Comparison of ENCODE assay signal across 16 cellular contexts in genomic region chr17:37551788-37552187, GRCh38. TPM values are rescaled to one million over a fixed set of nuclear protein-coding genes. Genes with fewer than 3 reads are reported as not detected.
DNase-seq lines count a peak whose midpoint lies in the region; ATAC-seq and TF ChIP-seq lines count a peak whose summit lies in the region.
"Had no signal": no experiment of that assay in that cellular context is flagged by ENCODE, and none has a peak within 500 bp of the region (broad histone marks: within the 10 kb centered on the region; RNA-seq: fewer than 3 reads in every experiment).

No MANE protein-coding gene starts in this region.

- WGBS in GM23248 (ENCODE audit: low coverage in 1 of 2, low lambda C conversion rate in 2 of 2, missing lambda C conversion rate in 2 of 2), 2 experiments, result 98% methylated on average over 3 of the region's 3 CpGs
- WGBS in mammary epithelial cell (ENCODE audit: low coverage, missing lambda C conversion rate), result 4% methylated on average over 3 of the region's 3 CpGs

- H4K20me1 ChIP-seq in GM23248 (ENCODE audit: insufficient read depth), result no peaks in the 10 kb centered on the region
- no peaks in the 10 kb centered on the region for H4K20me1 ChIP-seq in mammary epithelial cell (ENCODE audit: insufficient read depth, low read length)

- no peak overlapping the region for H3K27ac ChIP-seq in CD4-positive, CD25-positive, alpha-beta regulatory T cell (ENCODE audit: insufficient read depth, low read length, poor library complexity, severe bottlenecking)
- H3K27ac ChIP-seq in GM23248, result no peak overlapping the region
- H3K27ac ChIP-seq in mammary epithelial cell (ENCODE audit: insufficient read depth, low read depth, low read length), result peak overlapping the region; percentile 39
- H3K27ac ChIP-seq: tibial artery had no signal

- dilution Hi-C loops in mammary epithelial cell (cut with HindIII; ENCODE audit: low sequenced_read_pairs), result no loop called here

- H3K9me3 ChIP-seq in CD4-positive, CD25-positive, alpha-beta regulatory T cell (ENCODE audit: control insufficient read depth in 2 of 2, low read length in 2 of 2), result no peaks in the 10 kb centered on the region
- H3K9me3 ChIP-seq in GM23248 (ENCODE audit: low read depth), result no peaks in the 10 kb centered on the region
- H3K9me3 ChIP-seq in mammary epithelial cell (replicated peaks; ENCODE audit: insufficient read depth, low read length), result no peaks in the 10 kb centered on the region
- H3K9me3 ChIP-seq: tibial artery had no signal

- no peak overlapping the region for H3K9ac ChIP-seq in GM23248
- H3K9ac ChIP-seq in mammary epithelial cell (ENCODE audit: insufficient read depth, low read length), result peak overlapping the region; percentile 36

- no peak overlapping the region for H3K4me3 ChIP-seq in CD4-positive, CD25-positive, alpha-beta regulatory T cell (ENCODE audit: low read depth, low read length)
- no peak overlapping the region for H3K4me3 ChIP-seq in GM23248
- peak overlapping the region in 2 of 3 experiments; percentile 10 to 22 for H3K4me3 ChIP-seq in mammary epithelial cell (replicated peaks in 1 of 3; ENCODE audit: insufficient read depth in 1 of 3, low read depth in 2 of 3, low read length in 3 of 3)
- H3K4me3 ChIP-seq: tibial artery had no signal

- DNase-seq in CD4-positive, CD25-positive, alpha-beta regulatory T cell, result no peak
- DNase-seq in GM23248 (peak; percentile 56), mammary epithelial cell (peak; percentile 79), GM20000 (ENCODE audit: low spot score) (no peak), left colon (no peak), NCI-H510A treated with DMSO at 0.1 percent for 48 hours (lab: John Stamatoyannopoulos, UW) (no peak)
- DNase-seq in naive thymus-derived CD8-positive, alpha-beta T cell, result no peak
- DNase-seq: activated CD4-positive, alpha-beta T cell treated with anti-CD3 and anti-CD28 coated beads, Interleukin-2, amount 50 U/mL, for 4 hours; AML-193; amniotic stem cell; central memory CD4-positive, alpha-beta T cell; NCI-H69; SHP77 treated with DMSO at 0.1 percent for 48 hours; T-helper 1 cell; tibial artery had no signal

- peak overlapping the region in 2 of 3 donors; percentile 48 to 68 for H3K27ac Mint-ChIP-seq in CD4-positive, CD25-positive, alpha-beta regulatory T cell
- H3K27ac Mint-ChIP-seq in naive thymus-derived CD8-positive, alpha-beta T cell, result peak overlapping the region in 8 of 10 donors; percentile 26 to 86 (median 74)
- H3K27ac Mint-ChIP-seq: activated T-helper 1 cell treated with anti-CD3 and anti-CD28 coated beads, Interleukin-12 subunit alpha, Interleukin-12 subunit beta, Interleukin-2, Interleukin-4 antibody, amounts not matched to agents 30 ng/mL and 10 ng/mL and 1 ng/mL, durations not matched to agents 14 hours and 24 hours and 36 hours had no signal

- peaks cover 36% of the 10 kb centered on the region for H3K79me2 ChIP-seq in GM23248 (ENCODE audit: insufficient read depth)
- H3K79me2 ChIP-seq in mammary epithelial cell (ENCODE audit: insufficient read depth, low read length), result peaks cover 9% of the 10 kb centered on the region

- H3K27me3 ChIP-seq in CD4-positive, CD25-positive, alpha-beta regulatory T cell (ENCODE audit: control insufficient read depth, insufficient read depth, low read length), result no peaks in the 10 kb centered on the region
- H3K27me3 ChIP-seq in GM23248 (replicated peaks; ENCODE audit: insufficient read depth), result no peaks in the 10 kb centered on the region
- H3K27me3 ChIP-seq in mammary epithelial cell (ENCODE audit: insufficient read depth, low read length), result no peaks in the 10 kb centered on the region
- H3K27me3 ChIP-seq: tibial artery had no signal

- no peaks in the 10 kb centered on the region for H3K9me3 Mint-ChIP-seq in CD4-positive, CD25-positive, alpha-beta regulatory T cell
- no peaks in the 10 kb centered on the region for H3K9me3 Mint-ChIP-seq in naive thymus-derived CD8-positive, alpha-beta T cell
- H3K9me3 Mint-ChIP-seq: activated T-helper 1 cell treated with anti-CD3 and anti-CD28 coated beads, Interleukin-12 subunit alpha, Interleukin-12 subunit beta, Interleukin-2, Interleukin-4 antibody, amounts not matched to agents 30 ng/mL and 10 ng/mL and 1 ng/mL, durations not matched to agents 14 hours and 24 hours and 36 hours had no signal

- peaks cover 61% of the 10 kb centered on the region for H3K36me3 ChIP-seq in CD4-positive, CD25-positive, alpha-beta regulatory T cell (ENCODE audit: control insufficient read depth, insufficient read depth, low read length)
- H3K36me3 ChIP-seq in GM23248 (ENCODE audit: low read depth) (peaks cover 19% of the 10 kb centered on the region; the same call in 1 of the 2 replicates), mammary epithelial cell (ENCODE audit: insufficient read depth, low read length) (peaks cover 5% of the 10 kb centered on the region)

- no peak for ATAC-seq in CD4-positive, CD25-positive, alpha-beta regulatory T cell (ENCODE audit: low read depth in 2 of 2)
- no peak for ATAC-seq in naive thymus-derived CD8-positive, alpha-beta T cell
- no peak for ATAC-seq in left colon

- no peak for TF ChIP-seq CTCF in mammary epithelial cell (conservative IDR thresholded peaks at IDR 0.05 in 1 of 2, IDR thresholded peaks at IDR 0.05 in 1 of 2; ENCODE audit: extremely low read depth in 1 of 2, insufficient read depth in 1 of 2, low read depth in 1 of 2, low read length in 2 of 2)
- TF ChIP-seq CTCF in GM20000 (IDR thresholded peaks at IDR 0.05; ENCODE audit: extremely low read depth, missing control alignments), result no peak

- H2AFZ ChIP-seq in GM23248 (no peak overlapping the region), mammary epithelial cell (ENCODE audit: low read depth, low read length) (no peak overlapping the region)

- in situ Hi-C loops in GM23248 (cut with MboI), result no loop called here
- in situ Hi-C loops in mammary epithelial cell (cut with MboI; ENCODE audit: low sequenced_read_pairs in 2 of 2), result no loop called here

- intact Hi-C loops in mammary epithelial cell (cut with micrococcal nuclease), result loop anchor here (2.0 kb wide), 1 partner anchor 25 kb away; no protein-coding TSS in a partner anchor
- intact Hi-C loops in left colon (cut with DNase I, micrococcal nuclease), result no loop called here

- H3K27me3 Mint-ChIP-seq in CD4-positive, CD25-positive, alpha-beta regulatory T cell, result no peaks in the 10 kb centered on the region
- no peaks in the 10 kb centered on the region for H3K27me3 Mint-ChIP-seq in naive thymus-derived CD8-positive, alpha-beta T cell

- CTCF ChIA-PET in mammary epithelial cell (lab: Charles Lee; ENCODE audit: low non-redundant PET), result interaction anchor here (0.6 to 0.7 kb wide), 3 partner anchors 24 to 607 kb away, joined by 4 to 17 read pairs (median 5); no protein-coding TSS in a partner anchor

- H3K4me1 ChIP-seq in CD4-positive, CD25-positive, alpha-beta regulatory T cell (ENCODE audit: control insufficient read depth, insufficient read depth, low read length, poor library complexity, severe bottlenecking), result no peaks in the 10 kb centered on the region
- H3K4me1 ChIP-seq in GM23248 (ENCODE audit: insufficient read depth) (no peaks in the 10 kb centered on the region), mammary epithelial cell (ENCODE audit: insufficient read depth, low read length) (peaks cover 18% of the 10 kb centered on the region)
- H3K4me1 ChIP-seq: tibial artery had no signal

- no TSS peak for BruUV-seq in mammary epithelial cell (replicated peaks; lab: Mats Ljungman, UMichigan)

- POLR2A ChIA-PET in naive thymus-derived CD8-positive, alpha-beta T cell (lab: Charles Lee), result interaction anchor here (0.6 to 0.7 kb wide), 2 partner anchors 42 to 52 kb away, joined by 3 read pairs; no protein-coding TSS in a partner anchor

- peaks cover 48 to 78% (median 50%) of the 10 kb centered on the region in 4 donors for H3K4me1 Mint-ChIP-seq in CD4-positive, CD25-positive, alpha-beta regulatory T cell
- H3K4me1 Mint-ChIP-seq in naive thymus-derived CD8-positive, alpha-beta T cell, result peaks cover 30 to 77% (median 61%) of the 10 kb centered on the region in 4 donors

- H3K9me2 ChIP-seq in GM23248 (ENCODE audit: insufficient read depth), result no peaks in the 10 kb centered on the region

- H3F3A ChIP-seq in GM23248 (ENCODE audit: insufficient read depth), result no peaks in the 10 kb centered on the region

- H3K4me2 ChIP-seq in GM23248 (ENCODE audit: unreplicated experiment), result no peak overlapping the region
- peak overlapping the region; percentile 37 for H3K4me2 ChIP-seq in mammary epithelial cell (ENCODE audit: insufficient read depth, low read depth, low read length)

- H3K36me3 Mint-ChIP-seq in CD4-positive, CD25-positive, alpha-beta regulatory T cell, result peaks cover 23% of the 10 kb centered on the region
- H3K36me3 Mint-ChIP-seq in naive thymus-derived CD8-positive, alpha-beta T cell, result peaks cover 0 to 87% (median 4%) of the 10 kb centered on the region in 3 donors

- peak overlapping the region in 2 of 4 donors; percentile 27 to 51 for H3K4me3 Mint-ChIP-seq in CD4-positive, CD25-positive, alpha-beta regulatory T cell
- H3K4me3 Mint-ChIP-seq in naive thymus-derived CD8-positive, alpha-beta T cell, result peak overlapping the region in 8 of 10 donors; percentile 13 to 57 (median 43)
- H3K4me3 Mint-ChIP-seq: activated T-helper 1 cell treated with anti-CD3 and anti-CD28 coated beads, Interleukin-12 subunit alpha, Interleukin-12 subunit beta, Interleukin-2, Interleukin-4 antibody, amounts not matched to agents 30 ng/mL and 10 ng/mL and 1 ng/mL, durations not matched to agents 14 hours and 24 hours and 36 hours had no signal

RNA-seq across cellular contexts. Expression of gene SYNRG, which starts 57.4 kb away (rescaled TPM):
- 118 TPM for total RNA-seq in CD4-positive, CD25-positive, alpha-beta regulatory T cell
- polyA plus RNA-seq in CD4-positive, CD25-positive, alpha-beta regulatory T cell, result 10 to 100 TPM; 72.0 to 81.7 (median 74.0) TPM
- total RNA-seq in GM23248 (2014; rRNA removed; shearing (Covaris generic)), result 5.6 TPM in 2 replicates
- polyA plus RNA-seq in GM23248 (2016; fragmentation: Nextera tagmentation; extraction: Ambion mirVana), result 12.1 and 13.1 TPM in 2 replicates
- total RNA-seq in mammary epithelial cell, result 10 to 100 TPM; 22.6 to 23.0 TPM
- 8.0 TPM for polyA plus RNA-seq in mammary epithelial cell
- polyA minus RNA-seq in mammary epithelial cell, result 38.9 TPM
- 100 to 1,000 TPM; 142 to 149 TPM for total RNA-seq in naive thymus-derived CD8-positive, alpha-beta T cell
- 10 to 100 TPM; 71.8 to 91.8 (median 87.2) TPM for polyA plus RNA-seq in naive thymus-derived CD8-positive, alpha-beta T cell
- 10 to 100 TPM; 35.9 to 38.9 TPM for total RNA-seq in left colon

Comparison
In these comparisons a context has a peak if more than half of its experiments do, and no peak if none do; other contexts are left out.
1. DNase-seq: peak in GM23248 (single experiment) and mammary epithelial cell (single experiment); none in CD4-positive, CD25-positive, alpha-beta regulatory T cell (0 of 3), naive thymus-derived CD8-positive, alpha-beta T cell (0 of 10), GM20000 (single experiment), left colon (0 of 2) and NCI-H510A treated with DMSO at 0.1 percent for 48 hours (single experiment).
2. H3K4me3 ChIP-seq: peak in mammary epithelial cell (2 of 3); none in CD4-positive, CD25-positive, alpha-beta regulatory T cell (single experiment) and GM23248 (single experiment).